ENCODE assay signal across 16 cellular contexts in genomic region chr11:3970101-3970500, GRCh38.
DNase-seq lines count a peak whose midpoint lies in the region; ATAC-seq and TF ChIP-seq lines count a peak whose summit lies in the region.
"Had no signal": no experiment of that assay in that cellular context is flagged by ENCODE, and none has a peak within 500 bp of the region (broad histone marks: within the 10 kb centered on the region; RNA-seq: fewer than 3 reads in every experiment).

No MANE protein-coding gene starts in this region.

- H3K4me1 ChIP-seq in uterus: no peaks in the 10 kb centered on the region

- peak; percentile 57 to 63 for ATAC-seq in activated T-cell treated with anti-CD3 and anti-CD28 coated beads, Interleukin-2, amount 50 U/mL, for 4 hours
- peak; percentile 79 for ATAC-seq in stimulated activated naive CD8-positive, alpha-beta T cell treated with anti-CD3 and anti-CD28 coated beads, Interleukin-15, amount 100 ng/mL, for 72 hours
- no peak for ATAC-seq in GM19035 (IDR thresholded peaks at IDR 0.05; ENCODE audit: unreplicated experiment)

- no peaks in the 10 kb centered on the region for H3K27me3 ChIP-seq in uterus

- no peak for TF ChIP-seq POLR2A in uterus (IDR thresholded peaks at IDR 0.05)

- H3K27ac Mint-ChIP-seq in T-helper 1 cell treated with Interleukin-12 subunit alpha and Interleukin-12 subunit beta and Interleukin-4 antibody, amounts not matched to agents 30 μg/mL and 1 μg/mL, for 36 hours: peak overlapping the region; percentile 81
- H3K27ac Mint-ChIP-seq in stimulated activated naive CD8-positive, alpha-beta T cell treated with anti-CD3 and anti-CD28 coated beads, Interleukin-15, amount 100 ng/mL, for 72 hours: peak overlapping the region; percentile 99 to 100

- TF ChIP-seq CTCF in choroid plexus epithelial cell (conservative IDR thresholded peaks at IDR 0.05; ENCODE audit: low read depth, low read length) (no peak), uterus (IDR thresholded peaks at IDR 0.05) (no peak)

- H3K4me3 Mint-ChIP-seq in activated T-cell treated with anti-CD3 and anti-CD28 coated beads, Interleukin-2, amount 50 U/mL, for 4 hours: no peak overlapping the region
- peak overlapping the region; percentile 78 for H3K4me3 Mint-ChIP-seq in T-helper 1 cell treated with Interleukin-12 subunit alpha and Interleukin-12 subunit beta and Interleukin-4 antibody, amounts not matched to agents 30 μg/mL and 1 μg/mL, for 36 hours
- H3K4me3 Mint-ChIP-seq in stimulated activated naive CD8-positive, alpha-beta T cell treated with anti-CD3 and anti-CD28 coated beads, Interleukin-15, amount 100 ng/mL, for 72 hours: peak overlapping the region; percentile 63 to 74

- H3K9me3 ChIP-seq in uterus: no peaks in the 10 kb centered on the region

- intact Hi-C loops in uterus (cut with DNase I; ENCODE audit: low total_unique reads): no loop called here

- DNase-seq in activated T-cell treated with anti-CD3 and anti-CD28 coated beads, Interleukin-2, amount 50 U/mL, for 4 hours: no peak
- no peak for DNase-seq in activated T-cell treated with anti-CD3 and anti-CD28 coated beads, Interleukin-2, amount 50 U/mL, for 1 hour
- DNase-seq in choroid plexus epithelial cell (ENCODE audit: low read depth): peak; percentile 47
- DNase-seq in stimulated activated naive CD8-positive, alpha-beta T cell treated with anti-CD3 and anti-CD28 coated beads, Interleukin-15, amount 100 ng/mL, for 72 hours: peak; percentile 31 to 66
- no peak for DNase-seq in uterus
- no peak for DNase-seq in NCI-H1105 treated with DMSO at 0.1 percent for 48 hours (lab: John Stamatoyannopoulos, UW)
- DNase-seq: amygdala; central memory CD4-positive, alpha-beta T cell; effector memory CD4-positive, alpha-beta T cell; head of caudate nucleus; NCI-H146; posterior cingulate gyrus; RPMI8226 had no signal

- H3K9me3 Mint-ChIP-seq in activated T-cell treated with anti-CD3 and anti-CD28 coated beads, Interleukin-2, amount 50 U/mL, for 4 hours: no peaks in the 10 kb centered on the region
- no peaks in the 10 kb centered on the region for H3K9me3 Mint-ChIP-seq in T-helper 1 cell treated with Interleukin-12 subunit alpha and Interleukin-12 subunit beta and Interleukin-4 antibody, amounts not matched to agents 30 μg/mL and 1 μg/mL, for 36 hours
- no peaks in the 10 kb centered on the region for H3K9me3 Mint-ChIP-seq in stimulated activated naive CD8-positive, alpha-beta T cell treated with anti-CD3 and anti-CD28 coated beads, Interleukin-15, amount 100 ng/mL, for 72 hours

- no peaks in the 10 kb centered on the region for H3K27me3 Mint-ChIP-seq in activated T-cell treated with anti-CD3 and anti-CD28 coated beads, Interleukin-2, amount 50 U/mL, for 4 hours (ENCODE audit: low read depth)
- no peaks in the 10 kb centered on the region for H3K27me3 Mint-ChIP-seq in T-helper 1 cell treated with Interleukin-12 subunit alpha and Interleukin-12 subunit beta and Interleukin-4 antibody, amounts not matched to agents 30 μg/mL and 1 μg/mL, for 36 hours (ENCODE audit: low read depth)
- no peaks in the 10 kb centered on the region for H3K27me3 Mint-ChIP-seq in stimulated activated naive CD8-positive, alpha-beta T cell treated with anti-CD3 and anti-CD28 coated beads, Interleukin-15, amount 100 ng/mL, for 72 hours

- H3K4me1 Mint-ChIP-seq in activated T-cell treated with anti-CD3 and anti-CD28 coated beads, Interleukin-2, amount 50 U/mL, for 4 hours (ENCODE audit: low read depth): peaks cover 72% of the 10 kb centered on the region
- peaks cover 55% of the 10 kb centered on the region for H3K4me1 Mint-ChIP-seq in T-helper 1 cell treated with Interleukin-12 subunit alpha and Interleukin-12 subunit beta and Interleukin-4 antibody, amounts not matched to agents 30 μg/mL and 1 μg/mL, for 36 hours (ENCODE audit: low read depth)
- H3K4me1 Mint-ChIP-seq in stimulated activated naive CD8-positive, alpha-beta T cell treated with anti-CD3 and anti-CD28 coated beads, Interleukin-15, amount 100 ng/mL, for 72 hours: peaks cover 88% of the 10 kb centered on the region

- H3K36me3 ChIP-seq in uterus: no peaks in the 10 kb centered on the region

- H3K4me3 ChIP-seq in choroid plexus epithelial cell (ENCODE audit: low read depth, low read length) (no peak overlapping the region), uterus (no peak overlapping the region)
- H3K4me3 ChIP-seq: lung had no signal

- H3K36me3 Mint-ChIP-seq in activated T-cell treated with anti-CD3 and anti-CD28 coated beads, Interleukin-2, amount 50 U/mL, for 4 hours (ENCODE audit: insufficient read depth): peaks cover 30% of the 10 kb centered on the region
- H3K36me3 Mint-ChIP-seq in T-helper 1 cell treated with Interleukin-12 subunit alpha and Interleukin-12 subunit beta and Interleukin-4 antibody, amounts not matched to agents 30 μg/mL and 1 μg/mL, for 36 hours (ENCODE audit: low read depth): peaks cover 40% of the 10 kb centered on the region

- peak overlapping the region in 1 of 2 donors; percentile 15 for H3K27ac ChIP-seq in uterus

Comparison
In these comparisons a context has a peak if more than half of its experiments do, and no peak if none do; other contexts are left out.
1. DNase-seq: peak in choroid plexus epithelial cell (single experiment) and stimulated activated naive CD8-positive, alpha-beta T cell treated with anti-CD3 and anti-CD28 coated beads, Interleukin-15, amount 100 ng/mL, for 72 hours (2 of 2); none in activated T-cell treated with anti-CD3 and anti-CD28 coated beads, Interleukin-2, amount 50 U/mL, for 4 hours (single experiment), activated T-cell treated with anti-CD3 and anti-CD28 coated beads, Interleukin-2, amount 50 U/mL, for 1 hour (single experiment), uterus (0 of 2) and NCI-H1105 treated with DMSO at 0.1 percent for 48 hours (single experiment).